Comparison of ENCODE assay signal across 30 cellular contexts in the genomic region with DNA sequence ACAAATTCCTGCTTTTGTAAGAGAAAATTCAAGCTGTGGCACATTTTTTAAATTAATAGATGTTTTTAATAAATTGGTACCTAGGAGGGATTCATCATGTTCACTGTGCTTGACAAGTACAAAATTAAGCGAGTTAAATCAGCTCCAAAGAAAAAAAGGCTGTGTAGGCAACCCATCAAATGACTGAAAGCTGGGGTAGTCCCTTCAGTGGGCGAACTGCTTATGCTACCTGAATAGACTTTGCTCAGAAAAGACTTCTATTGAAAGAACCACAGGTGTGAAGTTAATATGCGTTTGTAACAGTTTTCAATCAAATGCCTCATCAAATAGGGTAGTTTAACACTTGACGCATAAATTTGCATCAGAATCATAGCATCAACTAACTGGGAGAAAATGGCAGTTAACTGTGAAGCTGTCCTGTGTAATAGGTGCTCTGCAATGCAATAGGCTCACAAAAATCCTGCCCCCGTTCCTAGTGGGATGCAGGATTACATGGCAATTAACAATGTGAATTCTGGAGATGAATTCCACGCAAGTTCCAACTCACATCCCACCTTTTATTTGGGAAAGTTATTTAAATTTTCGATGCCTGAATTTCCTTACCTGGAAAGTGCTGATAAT.
"Had no signal": no experiment of that assay in that cellular context is flagged by ENCODE, and none has a peak within 500 bp of the region (broad histone marks: within the 10 kb centered on the region; RNA-seq: fewer than 3 reads in every experiment).

No MANE protein-coding gene starts in this region.

- H3K36me3 Mint-ChIP-seq: activated CD4-positive, alpha-beta memory T cell treated with anti-CD3 and anti-CD28 coated beads for 36 hours; activated CD8-positive, alpha-beta memory T cell treated with anti-CD3 and anti-CD28 coated beads, Interleukin-2, amount 10 ng/mL, durations not matched to agents 7 days and 5 days; activated naive CD4-positive, alpha-beta T cell treated with anti-CD3 and anti-CD28 coated beads, Interleukin-2, amount 10 ng/mL, durations not matched to agents 7 days and 5 days; activated naive CD4-positive, alpha-beta T cell treated with anti-CD3 and anti-CD28 coated beads, Interleukin-2, amount 50 U/mL, for 72 hours; activated naive CD8-positive, alpha-beta T cell treated with anti-CD3 and anti-CD28 coated beads, Interleukin-2, amount 10 ng/mL, durations not matched to agents 7 days and 5 days; T-cell had no signal

- H3K27ac ChIP-seq: brain microvascular endothelial cell, heart left ventricle, WERI-Rb-1 had no signal

- ATAC-seq: activated CD4-positive, alpha-beta T cell treated with anti-CD3 and anti-CD28 coated beads for 36 hours; activated CD8-positive, alpha-beta memory T cell treated with anti-CD3 and anti-CD28 coated beads, Interleukin-2, amount 10 ng/mL, durations not matched to agents 7 days and 5 days; activated CD8-positive, alpha-beta T cell treated with anti-CD3 and anti-CD28 coated beads, Interleukin-2, amount 10 ng/mL, durations not matched to agents 7 days and 5 days; activated naive CD4-positive, alpha-beta T cell treated with anti-CD3 and anti-CD28 coated beads, Interleukin-2, amount 50 U/mL, for 72 hours; activated T-cell treated with anti-CD3 and anti-CD28 coated beads, Interleukin-2, amount 50 U/mL, for 72 hours; effector memory CD8-positive, alpha-beta T cell; heart left ventricle; T-cell had no signal

- H3K36me3 ChIP-seq: brain microvascular endothelial cell, heart left ventricle, WERI-Rb-1 had no signal

- H3K4me3 ChIP-seq: heart left ventricle had no signal

- H3K4me3 Mint-ChIP-seq: activated CD4-positive, alpha-beta memory T cell treated with anti-CD3 and anti-CD28 coated beads for 36 hours; activated CD4-positive, alpha-beta T cell treated with anti-CD3 and anti-CD28 coated beads for 36 hours; activated CD4-positive, alpha-beta T cell treated with anti-CD3 and anti-CD28 coated beads, Interleukin-2, amount 10 ng/mL, durations not matched to agents 24 days and 14 days; activated CD8-positive, alpha-beta memory T cell treated with anti-CD3 and anti-CD28 coated beads, Interleukin-2, amount 10 ng/mL, durations not matched to agents 7 days and 5 days; activated CD8-positive, alpha-beta T cell treated with anti-CD3 and anti-CD28 coated beads, Interleukin-2, amount 10 ng/mL, durations not matched to agents 7 days and 5 days; activated naive CD4-positive, alpha-beta T cell treated with anti-CD3 and anti-CD28 coated beads, Interleukin-2, amount 10 ng/mL, durations not matched to agents 7 days and 5 days; activated T-cell treated with anti-CD3 and anti-CD28 coated beads, Interleukin-2, amount 50 U/mL, for 24 hours; activated T-cell treated with anti-CD3 and anti-CD28 coated beads, Interleukin-2, amount 50 U/mL, for 72 hours; effector memory CD8-positive, alpha-beta T cell; T-cell; T-helper 1 cell treated with Interleukin-12 subunit alpha and Interleukin-12 subunit beta and Interleukin-4 antibody, amounts not matched to agents 30 μg/mL and 1 μg/mL, for 36 hours had no signal

- H3K9me3 ChIP-seq: heart left ventricle had no signal

- DNase-seq: activated CD4-positive, alpha-beta memory T cell treated with anti-CD3 and anti-CD28 coated beads for 36 hours; activated CD4-positive, alpha-beta T cell treated with anti-CD3 and anti-CD28 coated beads for 36 hours; activated CD4-positive, alpha-beta T cell treated with anti-CD3 and anti-CD28 coated beads, Interleukin-2, amount 10 ng/mL, durations not matched to agents 24 days and 14 days; activated CD4-positive, CD25-positive, alpha-beta regulatory T cell; activated CD4-positive, CD25-positive, alpha-beta regulatory T cell treated with anti-CD3 and anti-CD28 coated beads, Interleukin-2, amount 50 U/mL, for 72 hours; activated CD8-positive, alpha-beta memory T cell treated with anti-CD3 and anti-CD28 coated beads, Interleukin-2, amount 10 ng/mL, durations not matched to agents 7 days and 5 days; activated CD8-positive, alpha-beta memory T cell treated with anti-CD3 and anti-CD28 coated beads, Interleukin-2, amount 50 U/mL, for 4 hours; activated CD8-positive, alpha-beta T cell treated with anti-CD3 and anti-CD28 coated beads, Interleukin-2, amount 10 ng/mL, durations not matched to agents 7 days and 5 days; activated gamma-delta T cell; activated naive CD4-positive, alpha-beta T cell; activated naive CD4-positive, alpha-beta T cell treated with anti-CD3 and anti-CD28 coated beads, Interleukin-2, amount 10 ng/mL, durations not matched to agents 7 days and 5 days; activated naive CD8-positive, alpha-beta T cell treated with anti-CD3 and anti-CD28 coated beads, Interleukin-2, amount 10 ng/mL, durations not matched to agents 7 days and 5 days; activated T-cell treated with anti-CD3 and anti-CD28 coated beads, Interleukin-2, amount 50 U/mL, for 24 hours; activated T-cell treated with anti-CD3 and anti-CD28 coated beads, Interleukin-2, amount 50 U/mL, for 72 hours; brain microvascular endothelial cell; cortex of kidney; dermis blood vessel endothelial cell; effector CD4-positive, alpha-beta T cell; effector memory CD8-positive, alpha-beta T cell; foreskin fibroblast; heart left ventricle; T-cell; T-helper 9 cell; WERI-Rb-1 had no signal

- H3K9me3 Mint-ChIP-seq: activated CD4-positive, alpha-beta memory T cell treated with anti-CD3 and anti-CD28 coated beads for 36 hours; activated CD4-positive, alpha-beta T cell treated with anti-CD3 and anti-CD28 coated beads, Interleukin-2, amount 10 ng/mL, durations not matched to agents 24 days and 14 days; activated naive CD4-positive, alpha-beta T cell treated with anti-CD3 and anti-CD28 coated beads, Interleukin-2, amount 10 ng/mL, durations not matched to agents 7 days and 5 days; activated naive CD4-positive, alpha-beta T cell treated with anti-CD3 and anti-CD28 coated beads, Interleukin-2, amount 50 U/mL, for 72 hours; activated naive CD8-positive, alpha-beta T cell treated with anti-CD3 and anti-CD28 coated beads, Interleukin-2, amount 10 ng/mL, durations not matched to agents 7 days and 5 days; activated T-cell treated with anti-CD3 and anti-CD28 coated beads, Interleukin-2, amount 50 U/mL, for 24 hours; activated T-cell treated with anti-CD3 and anti-CD28 coated beads, Interleukin-2, amount 50 U/mL, for 72 hours; effector memory CD8-positive, alpha-beta T cell; T-helper 1 cell treated with Interleukin-12 subunit alpha and Interleukin-12 subunit beta and Interleukin-4 antibody, amounts not matched to agents 30 μg/mL and 1 μg/mL, for 36 hours had no signal

- H3K27ac Mint-ChIP-seq: activated CD4-positive, alpha-beta memory T cell treated with anti-CD3 and anti-CD28 coated beads for 36 hours; activated CD4-positive, alpha-beta T cell treated with anti-CD3 and anti-CD28 coated beads for 36 hours; activated CD4-positive, alpha-beta T cell treated with anti-CD3 and anti-CD28 coated beads, Interleukin-2, amount 10 ng/mL, durations not matched to agents 24 days and 14 days; activated CD8-positive, alpha-beta memory T cell treated with anti-CD3 and anti-CD28 coated beads, Interleukin-2, amount 10 ng/mL, durations not matched to agents 7 days and 5 days; activated CD8-positive, alpha-beta T cell treated with anti-CD3 and anti-CD28 coated beads, Interleukin-2, amount 10 ng/mL, durations not matched to agents 7 days and 5 days; activated naive CD4-positive, alpha-beta T cell treated with anti-CD3 and anti-CD28 coated beads, Interleukin-2, amount 10 ng/mL, durations not matched to agents 7 days and 5 days; activated naive CD4-positive, alpha-beta T cell treated with anti-CD3 and anti-CD28 coated beads, Interleukin-2, amount 50 U/mL, for 72 hours; activated naive CD8-positive, alpha-beta T cell treated with anti-CD3 and anti-CD28 coated beads, Interleukin-2, amount 10 ng/mL, durations not matched to agents 7 days and 5 days; activated T-cell treated with anti-CD3 and anti-CD28 coated beads, Interleukin-2, amount 50 U/mL, for 24 hours; activated T-cell treated with anti-CD3 and anti-CD28 coated beads, Interleukin-2, amount 50 U/mL, for 72 hours; effector memory CD8-positive, alpha-beta T cell; T-cell; T-helper 1 cell treated with Interleukin-12 subunit alpha and Interleukin-12 subunit beta and Interleukin-4 antibody, amounts not matched to agents 30 μg/mL and 1 μg/mL, for 36 hours had no signal

- H3K4me1 Mint-ChIP-seq: activated CD4-positive, alpha-beta T cell treated with anti-CD3 and anti-CD28 coated beads for 36 hours had no signal

- FAIRE-seq: astrocyte, bronchial epithelial cell, colon, frontal cortex had no signal
